In genomic region chr19:13843104-13843921, GRCh38 we compare ENCODE assay signal across 8 cellular contexts. TPM values are rescaled to one million over a fixed set of nuclear protein-coding genes. Genes with fewer than 3 reads are reported as not detected.
DNase-seq lines count a peak whose midpoint lies in the region; ATAC-seq and TF ChIP-seq lines count a peak whose summit lies in the region.

No MANE protein-coding gene starts in this region.

- peak overlapping the region; percentile 93 for H2AFZ ChIP-seq in parathyroid adenoma

- H3K27me3 ChIP-seq in WERI-Rb-1 (ENCODE audit: insufficient read depth, low read depth, severe bottlenecking) (no peaks in the 10 kb centered on the region), foreskin keratinocyte (no peaks in the 10 kb centered on the region), parathyroid adenoma (ENCODE audit: control insufficient read depth, insufficient read depth, low read length) (no peaks in the 10 kb centered on the region)

- peaks cover 19% of the 10 kb centered on the region for H3K4me1 ChIP-seq in foreskin keratinocyte
- H3K4me1 ChIP-seq in parathyroid adenoma, result peaks cover 27% of the 10 kb centered on the region

- no peak for TF ChIP-seq CTCF in WERI-Rb-1 (IDR thresholded peaks at IDR 0.05; ENCODE audit: low read depth, low read length)
- TF ChIP-seq CTCF in foreskin keratinocyte (conservative IDR thresholded peaks at IDR 0.05), result no peak
- no peak for TF ChIP-seq CTCF in parathyroid adenoma (IDR thresholded peaks at IDR 0.05)

- ATAC-seq in foreskin keratinocyte (peak; percentile 33), GM19324 (IDR thresholded peaks at IDR 0.05; ENCODE audit: low FRiP score, unreplicated experiment) (no peak)

- H3K9me3 ChIP-seq in WERI-Rb-1 (ENCODE audit: severe bottlenecking), result no peaks in the 10 kb centered on the region
- H3K9me3 ChIP-seq in parathyroid adenoma (ENCODE audit: control insufficient read depth, low read length), result no peaks in the 10 kb centered on the region

- H3K4me2 ChIP-seq in parathyroid adenoma (ENCODE audit: low read length), result peak overlapping the region; percentile 93

- H3K27ac ChIP-seq in WERI-Rb-1, result peak overlapping the region; percentile 44; the same call in 1 of the 2 replicates
- H3K27ac ChIP-seq in foreskin keratinocyte, result peak overlapping the region; percentile 98
- H3K27ac ChIP-seq in parathyroid adenoma, result peak overlapping the region; percentile 97

- H3K4me3 ChIP-seq in WERI-Rb-1 (ENCODE audit: low read depth, low read length) (peak overlapping the region; percentile 60), parathyroid adenoma (ENCODE audit: low read depth, low read length) (peak overlapping the region; percentile 73)

- DNase-seq in A172 (ENCODE audit: low spot score), result peak; percentile 74
- DNase-seq in H4 (ENCODE audit: low spot score), result peak; percentile 95
- peak; percentile 45 for DNase-seq in WERI-Rb-1
- peak; percentile 90 to 95 for DNase-seq in foreskin keratinocyte
- DNase-seq in NK-92 (lab: John Stamatoyannopoulos, UW; ENCODE audit: unreplicated experiment), result no peak
- DNase-seq in putamen (ENCODE audit: low spot score), result no peak

- peak overlapping the region; percentile 69 for H3K9ac ChIP-seq in parathyroid adenoma

- peaks cover 6% of the 10 kb centered on the region for H3K79me2 ChIP-seq in parathyroid adenoma

- H3K36me3 ChIP-seq in WERI-Rb-1 (no peaks in the 10 kb centered on the region), parathyroid adenoma (ENCODE audit: control insufficient read depth, insufficient read depth, low read length) (no peaks in the 10 kb centered on the region)

RNA-seq across cellular contexts. Expression of gene NANOS3, which starts 33.6 kb away (rescaled TPM):
- total RNA-seq in A172 (2014; rRNA removed; shearing (Covaris generic)), result not detected in 2 replicates
- total RNA-seq in H4 (2014; rRNA removed; shearing (Covaris generic)), result not detected in 2 replicates
- 0.56 and 1.2 TPM in 2 replicates for total RNA-seq in foreskin keratinocyte
- polyA plus RNA-seq in foreskin keratinocyte, result 0.64 and 1.3 TPM in 2 replicates

RNA-seq across cellular contexts. Expression of gene ZSWIM4, which starts 48.1 kb away (rescaled TPM):
- total RNA-seq in A172 (2014; rRNA removed; shearing (Covaris generic)), result 4.5 and 6.8 TPM in 2 replicates
- total RNA-seq in H4 (2014; rRNA removed; shearing (Covaris generic)), result 1.3 and 5.7 TPM in 2 replicates
- 4.3 and 5.6 TPM in 2 replicates for total RNA-seq in foreskin keratinocyte
- polyA plus RNA-seq in foreskin keratinocyte, result 2.1 and 3.1 TPM in 2 replicates

Comparison
In these comparisons a context has a peak if more than half of its experiments do, and no peak if none do; other contexts are left out.
1. DNase-seq: peak in A172 (single experiment), H4 (single experiment), WERI-Rb-1 (single experiment) and foreskin keratinocyte (2 of 2); none in NK-92 (single experiment) and putamen (single experiment).
2. H3K27ac ChIP-seq: peak in every context shown above with its lines; median percentile 98 in foreskin keratinocyte; 97 in parathyroid adenoma; 44 in WERI-Rb-1.